1 cellular context compared by ENCODE assay signal in genomic region chr11:83641511-83641910, GRCh38.
TF ChIP-seq lines count a peak whose summit lies in the region.

No MANE protein-coding gene starts in this region.

TF ChIP-seq in neural cell, 6 proteins besides CTCF, POLR2A, EP300 and RAD21 (continued from another document):
- no peak for TF ChIP-seq REST (IDR thresholded peaks at IDR 0.05; ENCODE audit: borderline replicate concordance)
- no peak for TF ChIP-seq TAF1 (IDR thresholded peaks at IDR 0.05; ENCODE audit: low read depth)
- no peak for TF ChIP-seq MXI1 (conservative IDR thresholded peaks at IDR 0.05; ENCODE audit: poor library complexity, severe bottlenecking)
